Comparison of ENCODE assay signal across 10 cellular contexts in genomic region chr6:134464690-134465411, GRCh38.
A peak's percentile ranks its signal among the peaks of the same experiment; 100 is the strongest.
DNase-seq lines count a peak whose midpoint lies in the region; ATAC-seq and TF ChIP-seq lines count a peak whose summit lies in the region.
"Had no signal": no experiment of that assay in that cellular context is flagged by ENCODE, and none has a peak within 500 bp of the region (broad histone marks: within the 10 kb centered on the region; RNA-seq: fewer than 3 reads in every experiment).

No MANE protein-coding gene starts in this region.

- intact Hi-C loops in Right ventricle myocardium superior (cut with DNase I), result no loop called here
- intact Hi-C loops in left ventricle myocardium inferior (cut with micrococcal nuclease), result no loop called here

- DNase-seq in COLO668 (lab: John Stamatoyannopoulos, UW; ENCODE audit: unreplicated experiment) (peak; percentile 2), HFF-Myc (ENCODE audit: extremely low read depth, low read depth) (peak; percentile 14), NCI-H526 treated with DMSO at 0.1 percent for 48 hours (lab: John Stamatoyannopoulos, UW) (peak; percentile 16), fibroblast of villous mesenchyme (ENCODE audit: low read depth) (peak; percentile 43), Right ventricle myocardium superior (no peak), left ventricle myocardium inferior (no peak), cerebellar cortex (ENCODE audit: low spot score) (no peak)
- DNase-seq: activated CD8-positive, alpha-beta memory T cell treated with anti-CD3 and anti-CD28 coated beads, Interleukin-2, amount 10 ng/mL, durations not matched to agents 7 days and 5 days; stimulated activated CD4-positive, alpha-beta T cell treated with anti-CD3 and anti-CD28 coated beads, Interleukin-1b, Interleukin-23, amount 100 ng/mL, for 48 hours had no signal

- H3K27ac ChIP-seq in left ventricle myocardium inferior (replicated peaks), result no peak overlapping the region

- H3K36me3 ChIP-seq in left ventricle myocardium inferior, result no peaks in the 10 kb centered on the region

- no peaks in the 10 kb centered on the region for H3K27me3 ChIP-seq in left ventricle myocardium inferior (ENCODE audit: low read depth)

- H3K4me3 ChIP-seq in HFF-Myc (replicated peaks; ENCODE audit: low read depth, low read length) (no peak overlapping the region), fibroblast of villous mesenchyme (ENCODE audit: low read depth, low read length) (no peak overlapping the region), left ventricle myocardium inferior (no peak overlapping the region)

- peaks cover 5% of the 10 kb centered on the region for H3K4me1 ChIP-seq in left ventricle myocardium inferior

- no peak for TF ChIP-seq CTCF in HFF-Myc (IDR thresholded peaks at IDR 0.05; ENCODE audit: low read depth, low read length, missing control alignments)
- no peak for TF ChIP-seq CTCF in fibroblast of villous mesenchyme (IDR thresholded peaks at IDR 0.05; ENCODE audit: insufficient read depth, low read depth, low read length)
- TF ChIP-seq CTCF in left ventricle myocardium inferior (IDR thresholded peaks at IDR 0.05; ENCODE audit: borderline replicate concordance), result no peak

- no peaks in the 10 kb centered on the region for H3K9me3 ChIP-seq in left ventricle myocardium inferior (replicated peaks)

- ATAC-seq in GM19324 (IDR thresholded peaks at IDR 0.05; ENCODE audit: low FRiP score, unreplicated experiment) (no peak), Right ventricle myocardium superior (ENCODE audit: poor library complexity) (no peak)
- ATAC-seq: activated CD8-positive, alpha-beta memory T cell treated with anti-CD3 and anti-CD28 coated beads, Interleukin-2, amount 10 ng/mL, durations not matched to agents 7 days and 5 days had no signal

Comparison
In these comparisons a context has a peak if more than half of its experiments do, and no peak if none do; other contexts are left out.
1. DNase-seq: peak in COLO668 (single experiment), HFF-Myc (single experiment), NCI-H526 treated with DMSO at 0.1 percent for 48 hours (single experiment) and fibroblast of villous mesenchyme (single experiment); none in Right ventricle myocardium superior (single experiment), left ventricle myocardium inferior (single experiment) and cerebellar cortex (single experiment).